In genomic region chr10:60008816-60009215, GRCh38 we compare ENCODE assay signal across 19 cellular contexts.
A peak's percentile ranks its signal among the peaks of the same experiment; 100 is the strongest.
DNase-seq lines count a peak whose midpoint lies in the region; TF ChIP-seq lines count a peak whose summit lies in the region.
"Had no signal": no experiment of that assay in that cellular context is flagged by ENCODE, and none has a peak within 500 bp of the region (broad histone marks: within the 10 kb centered on the region; RNA-seq: fewer than 3 reads in every experiment).

No MANE protein-coding gene starts in this region.

- no peak overlapping the region for H4K91ac ChIP-seq in trophoblast cell (ENCODE audit: low read depth, low read length)

- H2BK12ac ChIP-seq in trophoblast cell (ENCODE audit: low read length), result no peak overlapping the region

- H3K14ac ChIP-seq in trophoblast cell (ENCODE audit: low read length), result no peak overlapping the region

- no peak overlapping the region for H3K23ac ChIP-seq in trophoblast cell (ENCODE audit: low read length)

- H3K27me3 ChIP-seq in endodermal cell (ENCODE audit: control insufficient read depth, insufficient read depth, low read length, poor library complexity, severe bottlenecking), result no peaks in the 10 kb centered on the region
- no peaks in the 10 kb centered on the region for H3K27me3 ChIP-seq in trophoblast cell (ENCODE audit: insufficient read depth, low read length)
- H3K27me3 ChIP-seq in testis, result no peaks in the 10 kb centered on the region
- H3K27me3 ChIP-seq: Peyer's patch had no signal

- intact Hi-C loops in Calu3 (cut with micrococcal nuclease; ENCODE audit: unreplicated experiment) (no loop called here), testis (cut with DNase I; ENCODE audit: low total_unique reads) (no loop called here)

- H3K79me2 ChIP-seq in trophoblast cell (ENCODE audit: control insufficient read depth, insufficient read depth, low read length, poor library complexity), result no peaks in the 10 kb centered on the region

- no peak overlapping the region for H3K4ac ChIP-seq in trophoblast cell (ENCODE audit: low read depth, low read length)

- H3K79me1 ChIP-seq in trophoblast cell (ENCODE audit: low read length), result no peaks in the 10 kb centered on the region

- H3K36me3 Mint-ChIP-seq in Calu3 (ENCODE audit: insufficient read depth, unreplicated experiment), result no peaks in the 10 kb centered on the region
- H3K36me3 Mint-ChIP-seq in endodermal cell (ENCODE audit: low read depth), result no peaks in the 10 kb centered on the region
- H3K36me3 Mint-ChIP-seq: CD4-positive, CD25-positive, alpha-beta regulatory T cell had no signal

- 91 to 94% methylated on average over 3 to 4 of the region's 4 CpGs for WGBS in endodermal cell (ENCODE audit: insufficient coverage in 1 of 2, insufficient read length in 1 of 2), 2 experiments
- WGBS in trophoblast cell (ENCODE audit: extremely low coverage, insufficient coverage, insufficient read length), result no CpG with 5 or more reads among the region's 4 CpGs
- 80 to 96% methylated on average over 4 of the region's 4 CpGs for WGBS in testis, 2 donors

- TF ChIP-seq CTCF in Calu3 (IDR thresholded peaks at IDR 0.05; ENCODE audit: unreplicated experiment), result peak; percentile 50
- peak; percentile 16 for TF ChIP-seq CTCF in endodermal cell (conservative IDR thresholded peaks at IDR 0.05)
- TF ChIP-seq CTCF in testis (IDR thresholded peaks at IDR 0.05), result no peak

- no peak overlapping the region for H3K27ac Mint-ChIP-seq in Calu3 (ENCODE audit: unreplicated experiment)
- no peak overlapping the region for H3K27ac Mint-ChIP-seq in endodermal cell
- H3K27ac Mint-ChIP-seq: CD4-positive, CD25-positive, alpha-beta regulatory T cell had no signal

- peaks cover 3% of the 10 kb centered on the region for H3K4me1 ChIP-seq in endodermal cell (ENCODE audit: control insufficient read depth, insufficient read depth, low read length)
- H3K4me1 ChIP-seq in trophoblast cell (ENCODE audit: control insufficient read depth in 1 of 2, insufficient read depth in 2 of 2, low read length in 2 of 2), result no peaks in the 10 kb centered on the region
- H3K4me1 ChIP-seq in testis, result no peaks in the 10 kb centered on the region
- H3K4me1 ChIP-seq: HAP-1, Peyer's patch had no signal

- DNase-seq in Calu3 (peak; percentile 36), NCI-H226 (peak; percentile 60), endodermal cell (peak; percentile 49), trophoblast cell (peak in 1 of 2 donors; percentile 27), NCI-H69 (lab: John Stamatoyannopoulos, UW) (no peak), NCI-H146 treated with DMSO at 0.1 percent for 48 hours (lab: John Stamatoyannopoulos, UW; ENCODE audit: unreplicated experiment) (no peak), testis (no peak)
- DNase-seq: CD4-positive, CD25-positive, alpha-beta regulatory T cell; DMS79 treated with DMSO at 0.1 percent for 48 hours; MV-4-11; NCI-H1417 treated with DMSO at 0.1 percent for 48 hours; NCI-H2029; NCI-H2171; NCI-H446 treated with DMSO at 0.1 percent for 48 hours; NCI-H82; Peyer's patch; Right ventricle myocardium superior had no signal

- BruUV-seq in Calu3 (replicated peaks; lab: Mats Ljungman, UMichigan), result no TSS peak

- H3K27me3 Mint-ChIP-seq in Calu3 (ENCODE audit: unreplicated experiment) (no peaks in the 10 kb centered on the region), endodermal cell (ENCODE audit: insufficient read depth) (no peaks in the 10 kb centered on the region)

- no peak for TF ChIP-seq POLR2A in testis (IDR thresholded peaks at IDR 0.05)

- no peak overlapping the region for H2BK5ac ChIP-seq in trophoblast cell (ENCODE audit: low read depth, low read length, poor library complexity)

- H4K12ac ChIP-seq in trophoblast cell (ENCODE audit: low read depth, low read length), result no peak overlapping the region

- H3K4me3 Mint-ChIP-seq in Calu3 (ENCODE audit: low read depth, unreplicated experiment) (no peak overlapping the region), endodermal cell (no peak overlapping the region)
- H3K4me3 Mint-ChIP-seq: CD4-positive, CD25-positive, alpha-beta regulatory T cell had no signal

- CTCF ChIA-PET in Calu3 (lab: Charles Lee), result interaction anchor here (0.7 to 1.3 kb wide), 3 partner anchors 11 to 144 kb away, joined by 3 to 4 read pairs (median 3); no protein-coding TSS in a partner anchor

- H3K4me1 Mint-ChIP-seq in Calu3 (ENCODE audit: low read depth, unreplicated experiment) (peaks cover 22% of the 10 kb centered on the region), endodermal cell (peaks cover 1% of the 10 kb centered on the region)
- H3K4me1 Mint-ChIP-seq: CD4-positive, CD25-positive, alpha-beta regulatory T cell had no signal

- H3K4me3 ChIP-seq in endodermal cell (ENCODE audit: low read length) (no peak overlapping the region), trophoblast cell (ENCODE audit: low read depth, low read length) (no peak overlapping the region), testis (no peak overlapping the region)
- H3K4me3 ChIP-seq: HAP-1, Peyer's patch had no signal

- H2BK120ac ChIP-seq in trophoblast cell (ENCODE audit: insufficient read depth, low read length, poor library complexity), result no peak overlapping the region

- no peak overlapping the region for H3K4me2 ChIP-seq in trophoblast cell (ENCODE audit: low read length)

- H3K18ac ChIP-seq in trophoblast cell (ENCODE audit: low read length), result no peak overlapping the region

- no peak overlapping the region for H2AK5ac ChIP-seq in trophoblast cell (ENCODE audit: low read length)

- no peak overlapping the region for H4K8ac ChIP-seq in trophoblast cell (ENCODE audit: low read depth, low read length)

- no peaks in the 10 kb centered on the region for H3K36me3 ChIP-seq in endodermal cell (ENCODE audit: control insufficient read depth, insufficient read depth, low read length)
- H3K36me3 ChIP-seq in trophoblast cell (ENCODE audit: control insufficient read depth in 1 of 2, insufficient read depth in 2 of 2, low read length in 2 of 2), result peaks cover 0 to 2% of the 10 kb centered on the region in 2 experiments
- H3K36me3 ChIP-seq in testis (ENCODE audit: low read depth, missing control alignments), result no peaks in the 10 kb centered on the region
- H3K36me3 ChIP-seq: HAP-1, Peyer's patch had no signal

- H3K27ac ChIP-seq in endodermal cell (ENCODE audit: low read depth, low read length), result no peak overlapping the region
- no peak overlapping the region for H3K27ac ChIP-seq in trophoblast cell (ENCODE audit: low read depth, low read length)
- no peak overlapping the region for H3K27ac ChIP-seq in testis
- H3K27ac ChIP-seq: HL-60, Peyer's patch had no signal

- no peak overlapping the region for H2AFZ ChIP-seq in trophoblast cell (ENCODE audit: insufficient read depth, low read length, poor library complexity)

- H3K9me3 ChIP-seq in endodermal cell (ENCODE audit: control insufficient read depth, low read length) (no peaks in the 10 kb centered on the region), trophoblast cell (ENCODE audit: insufficient read depth, low read depth, low read length) (no peaks in the 10 kb centered on the region), testis (no peaks in the 10 kb centered on the region)
- H3K9me3 ChIP-seq: Peyer's patch had no signal

- H3K9ac ChIP-seq in endodermal cell (ENCODE audit: extremely low read depth, low read length, poor library complexity, severe bottlenecking) (no peak overlapping the region), trophoblast cell (ENCODE audit: low read length) (peak overlapping the region; percentile 30)

- no peaks in the 10 kb centered on the region for H3K9me3 Mint-ChIP-seq in Calu3 (ENCODE audit: low read depth, unreplicated experiment)
- no peaks in the 10 kb centered on the region for H3K9me3 Mint-ChIP-seq in endodermal cell

Comparison
In these comparisons a context has a peak if more than half of its experiments do, and no peak if none do; other contexts are left out.
1. DNase-seq: peak in Calu3 (single experiment), NCI-H226 (single experiment) and endodermal cell (single experiment); none in NCI-H69 (single experiment), NCI-H146 treated with DMSO at 0.1 percent for 48 hours (single experiment) and testis (single experiment).
2. CTCF ChIP-seq: peak in Calu3 (single experiment) and endodermal cell (single experiment); none in testis (0 of 3).